In genomic region chr1:92848201-92848600, GRCh38 we compare ENCODE assay signal across 2 cellular contexts.
A peak's percentile ranks its signal among the peaks of the same experiment; 100 is the strongest.
TF ChIP-seq lines count a peak whose summit lies in the region.

No MANE protein-coding gene starts in this region.

TF ChIP-seq in liver, 16 proteins besides CTCF, POLR2A, EP300 and RAD21:
- TF ChIP-seq, protein P1, sequence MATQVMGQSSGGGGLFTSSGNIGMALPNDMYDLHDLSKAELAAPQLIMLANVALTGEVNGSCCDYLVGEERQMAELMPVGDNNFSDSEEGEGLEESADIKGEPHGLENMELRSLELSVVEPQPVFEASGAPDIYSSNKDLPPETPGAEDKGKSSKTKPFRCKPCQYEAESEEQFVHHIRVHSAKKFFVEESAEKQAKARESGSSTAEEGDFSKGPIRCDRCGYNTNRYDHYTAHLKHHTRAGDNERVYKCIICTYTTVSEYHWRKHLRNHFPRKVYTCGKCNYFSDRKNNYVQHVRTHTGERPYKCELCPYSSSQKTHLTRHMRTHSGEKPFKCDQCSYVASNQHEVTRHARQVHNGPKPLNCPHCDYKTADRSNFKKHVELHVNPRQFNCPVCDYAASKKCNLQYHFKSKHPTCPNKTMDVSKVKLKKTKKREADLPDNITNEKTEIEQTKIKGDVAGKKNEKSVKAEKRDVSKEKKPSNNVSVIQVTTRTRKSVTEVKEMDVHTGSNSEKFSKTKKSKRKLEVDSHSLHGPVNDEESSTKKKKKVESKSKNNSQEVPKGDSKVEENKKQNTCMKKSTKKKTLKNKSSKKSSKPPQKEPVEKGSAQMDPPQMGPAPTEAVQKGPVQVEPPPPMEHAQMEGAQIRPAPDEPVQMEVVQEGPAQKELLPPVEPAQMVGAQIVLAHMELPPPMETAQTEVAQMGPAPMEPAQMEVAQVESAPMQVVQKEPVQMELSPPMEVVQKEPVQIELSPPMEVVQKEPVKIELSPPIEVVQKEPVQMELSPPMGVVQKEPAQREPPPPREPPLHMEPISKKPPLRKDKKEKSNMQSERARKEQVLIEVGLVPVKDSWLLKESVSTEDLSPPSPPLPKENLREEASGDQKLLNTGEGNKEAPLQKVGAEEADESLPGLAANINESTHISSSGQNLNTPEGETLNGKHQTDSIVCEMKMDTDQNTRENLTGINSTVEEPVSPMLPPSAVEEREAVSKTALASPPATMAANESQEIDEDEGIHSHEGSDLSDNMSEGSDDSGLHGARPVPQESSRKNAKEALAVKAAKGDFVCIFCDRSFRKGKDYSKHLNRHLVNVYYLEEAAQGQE (IDR thresholded peaks at IDR 0.05) = no peak
- TF ChIP-seq HNF4A (conservative IDR thresholded peaks at IDR 0.05) (peak; percentile 28 to 32), TAF1 (conservative IDR thresholded peaks at IDR 0.05) (no peak), JUND (IDR thresholded peaks at IDR 0.05) (no peak), EGR1 (IDR thresholded peaks at IDR 0.05; ENCODE audit: low read depth in 2 of 2) (no peak)

TF ChIP-seq in HepG2, 621 proteins besides CTCF, POLR2A, EP300 and RAD21:
- no peak for TF ChIP-seq ZNF761 (CRISPR knock-in tag; conservative IDR thresholded peaks at IDR 0.05)
